Comparison of ENCODE assay signal across 8 cellular contexts in genomic region chr1:225810579-225811538, GRCh38. TPM values are rescaled to one million over a fixed set of nuclear protein-coding genes. Genes with fewer than 3 reads are reported as not detected.
DNase-seq lines count a peak whose midpoint lies in the region; TF ChIP-seq lines count a peak whose summit lies in the region.
"Not testable (repeated sequence)": the region's sequence is repeated elsewhere in the genome, so short reads cannot be mapped to it uniquely, and the experiment has no call there.

No MANE protein-coding gene starts in this region.

- not testable (repeated sequence) for H3K27ac Mint-ChIP-seq in activated T-helper 2 cell treated with anti-CD3 and anti-CD28 coated beads, Interferon-gamma antibody, Interleukin-2, Interleukin-4, amounts not matched to agents 10 μg/mL and 5 μg/mL and 100 μg/mL, durations not matched to agents 14 hours and 24 hours and 36 hours

- not testable (repeated sequence) for H3K36me3 ChIP-seq in HAP-1 (replicated peaks); OCI-LY1 (ENCODE audit: insufficient read depth, low read length); duodenal mucosa (ENCODE audit: control insufficient read depth in 1 of 2, insufficient read depth in 2 of 2, low read length in 2 of 2); iPS-18a (ENCODE audit: control insufficient read depth, low read depth, low read length); muscle layer of duodenum (ENCODE audit: control insufficient read depth in 1 of 2, insufficient read depth in 2 of 2, low read length in 2 of 2); spleen

- H3K27ac ChIP-seq in OCI-LY1 (ENCODE audit: low read depth, low read length, poor library complexity, severe bottlenecking); duodenal mucosa (ENCODE audit: low read depth, low read length); iPS-18a (ENCODE audit: low read length): not testable (repeated sequence)
- H3K27ac ChIP-seq in muscle layer of duodenum (ENCODE audit: low read length), result peak overlapping the region; percentile 23
- peak overlapping the region in 7 of 8 donors; percentile 58 to 90 (median 83) for H3K27ac ChIP-seq in spleen

- H3K9me2 ChIP-seq in OCI-LY1 (ENCODE audit: low read depth, low read length), result not testable (repeated sequence)

- H3K9me3 Mint-ChIP-seq in activated T-helper 2 cell treated with anti-CD3 and anti-CD28 coated beads, Interferon-gamma antibody, Interleukin-2, Interleukin-4, amounts not matched to agents 10 μg/mL and 5 μg/mL and 100 μg/mL, durations not matched to agents 14 hours and 24 hours and 36 hours, result not testable (repeated sequence)

- H3K9me3 ChIP-seq in HAP-1; OCI-LY1 (ENCODE audit: low read length); duodenal mucosa (ENCODE audit: control insufficient read depth in 1 of 2, low read length in 2 of 2); iPS-18a (ENCODE audit: control insufficient read depth, low read depth, low read length); muscle layer of duodenum (ENCODE audit: control insufficient read depth in 1 of 2, low read length in 2 of 2); spleen: not testable (repeated sequence)

- peaks cover 11% of the 10 kb centered on the region for H3K27me3 Mint-ChIP-seq in activated T-helper 2 cell treated with anti-CD3 and anti-CD28 coated beads, Interferon-gamma antibody, Interleukin-2, Interleukin-4, amounts not matched to agents 10 μg/mL and 5 μg/mL and 100 μg/mL, durations not matched to agents 14 hours and 24 hours and 36 hours (ENCODE audit: low read depth)

- in situ Hi-C loops in HAP-1 (cut with MboI; ENCODE audit: low sequenced_read_pairs), result not testable (repeated sequence)

- 20 to 28% (median 23%) methylated on average over 28 to 29 of the region's 29 CpGs for WGBS in spleen, 5 donors

- not testable (repeated sequence) for H3K36me3 Mint-ChIP-seq in activated T-helper 2 cell treated with anti-CD3 and anti-CD28 coated beads, Interferon-gamma antibody, Interleukin-2, Interleukin-4, amounts not matched to agents 10 μg/mL and 5 μg/mL and 100 μg/mL, durations not matched to agents 14 hours and 24 hours and 36 hours (ENCODE audit: low read depth)

- not testable (repeated sequence) for H3K4me1 ChIP-seq in HAP-1; OCI-LY1 (ENCODE audit: insufficient read depth, low read length, severe bottlenecking)
- H3K4me1 ChIP-seq in duodenal mucosa (ENCODE audit: control insufficient read depth in 1 of 2, insufficient read depth in 2 of 2, low read length in 2 of 2) (peaks cover 45% of the 10 kb centered on the region in 2 donors), iPS-18a (ENCODE audit: control insufficient read depth, low read depth, low read length) (peaks cover 13% of the 10 kb centered on the region), muscle layer of duodenum (ENCODE audit: control insufficient read depth in 1 of 2, insufficient read depth in 2 of 2, low read length in 2 of 2) (peaks cover 24 to 44% of the 10 kb centered on the region in 2 donors), spleen (peaks cover 23 to 66% (median 55%) of the 10 kb centered on the region in 6 donors)

- not testable (repeated sequence) for TF ChIP-seq POLR2A in spleen (IDR thresholded peaks at IDR 0.05)

- H3K4me1 Mint-ChIP-seq in activated T-helper 2 cell treated with anti-CD3 and anti-CD28 coated beads, Interferon-gamma antibody, Interleukin-2, Interleukin-4, amounts not matched to agents 10 μg/mL and 5 μg/mL and 100 μg/mL, durations not matched to agents 14 hours and 24 hours and 36 hours (ENCODE audit: low read depth), result not testable (repeated sequence)

- DNase-seq in AG08396 (ENCODE audit: low spot score), result peak; percentile 30
- not testable (repeated sequence) for DNase-seq in HAP-1 (ENCODE audit: low spot score in 2 of 2); activated T-helper 2 cell treated with anti-CD3 and anti-CD28 coated beads, Interferon-gamma antibody, Interleukin-2, Interleukin-4, amounts not matched to agents 10 μg/mL and 5 μg/mL and 100 μg/mL, durations not matched to agents 14 hours and 24 hours and 36 hours (ENCODE audit: low spot score); spleen

- not testable (repeated sequence) for H3K79me2 ChIP-seq in OCI-LY1 (ENCODE audit: insufficient read depth, low read length)

- H3K4me3 Mint-ChIP-seq in activated T-helper 2 cell treated with anti-CD3 and anti-CD28 coated beads, Interferon-gamma antibody, Interleukin-2, Interleukin-4, amounts not matched to agents 10 μg/mL and 5 μg/mL and 100 μg/mL, durations not matched to agents 14 hours and 24 hours and 36 hours (ENCODE audit: low read depth), result peak overlapping the region; percentile 77

- H3K4me3 ChIP-seq in HAP-1, result peak overlapping the region; percentile 55
- H3K4me3 ChIP-seq in OCI-LY1 (ENCODE audit: low read depth, low read length, poor library complexity, severe bottlenecking), result peak overlapping the region; percentile 60
- peak overlapping the region; percentile 70 to 81 for H3K4me3 ChIP-seq in duodenal mucosa (ENCODE audit: low read depth in 1 of 2, low read length in 2 of 2)
- H3K4me3 ChIP-seq in iPS-18a (ENCODE audit: low read length), result peak overlapping the region; percentile 70
- H3K4me3 ChIP-seq in muscle layer of duodenum (ENCODE audit: low read depth in 1 of 2, low read length in 2 of 2), result peak overlapping the region; percentile 69 to 72
- H3K4me3 ChIP-seq in spleen, result peak overlapping the region; percentile 46 to 85 (median 58)

- H3F3A ChIP-seq in OCI-LY1 (ENCODE audit: insufficient read depth, low read length), result not testable (repeated sequence)

- H2AFZ ChIP-seq in OCI-LY1 (ENCODE audit: low read length), result not testable (repeated sequence)

- H3K4me2 ChIP-seq in OCI-LY1 (ENCODE audit: low read length), result peak overlapping the region; percentile 79

- not testable (repeated sequence) for H3K27me3 ChIP-seq in HAP-1 (ENCODE audit: low read depth); OCI-LY1 (ENCODE audit: insufficient read depth, low read length); duodenal mucosa (ENCODE audit: control insufficient read depth in 1 of 2, insufficient read depth in 2 of 2, low read length in 2 of 2); iPS-18a (ENCODE audit: control insufficient read depth, insufficient read depth, low read length); muscle layer of duodenum (ENCODE audit: low read depth, low read length)
- H3K27me3 ChIP-seq in spleen (replicated peaks in 1 of 7), result peaks cover 0 to 15% (median 0%) of the 10 kb centered on the region in 7 donors

- not testable (repeated sequence) for TF ChIP-seq CTCF in OCI-LY1 (IDR thresholded peaks at IDR 0.05; ENCODE audit: low read length); spleen (IDR thresholded peaks at IDR 0.05 in 8 of 11, conservative IDR thresholded peaks at IDR 0.05 in 3 of 11)

- intact Hi-C loops in activated T-helper 2 cell treated with anti-CD3 and anti-CD28 coated beads, Interferon-gamma antibody, Interleukin-2, Interleukin-4, amounts not matched to agents 10 μg/mL and 5 μg/mL and 100 μg/mL, durations not matched to agents 14 hours and 24 hours and 36 hours (cut with micrococcal nuclease), result loop anchor here (5.0 kb wide), 2 partner anchors 34 to 86 kb away; partner anchors contain the start of gene SRP9
- intact Hi-C loops in spleen (cut with DNase I; ENCODE audit: low total_unique reads), result not testable (repeated sequence)

- not testable (repeated sequence) for H4K20me1 ChIP-seq in OCI-LY1 (ENCODE audit: insufficient read depth, low read length)

- H3K9ac ChIP-seq in OCI-LY1 (ENCODE audit: low read length), result not testable (repeated sequence)
- H3K9ac ChIP-seq in duodenal mucosa (ENCODE audit: low read depth in 1 of 2, low read length in 2 of 2) (peak overlapping the region; percentile 27 to 73), iPS-18a (ENCODE audit: low read length) (peak overlapping the region; percentile 42)

RNA-seq across cellular contexts. Expression of gene EPHX1, which starts 0.9 kb away (rescaled TPM):
- total RNA-seq in activated T-helper 2 cell treated with anti-CD3 and anti-CD28 coated beads, Interferon-gamma antibody, Interleukin-2, Interleukin-4, amounts not matched to agents 10 μg/mL and 5 μg/mL and 100 μg/mL, durations not matched to agents 14 hours and 24 hours and 36 hours, result 2.2 and 2.9 TPM in 2 replicates
- total RNA-seq in spleen, result 10 to 100 TPM; 30.1 to 92.8 (median 81.4) TPM
- polyA plus RNA-seq in spleen, result 10 to 100 TPM in 2 of 3 donors, 1 to 10 TPM in 1; 3.9 to 12.2 (median 10.7) TPM

RNA-seq across cellular contexts. Expression of gene SRP9, which starts 33.2 kb away (rescaled TPM):
- 255 and 270 TPM in 2 replicates for total RNA-seq in activated T-helper 2 cell treated with anti-CD3 and anti-CD28 coated beads, Interferon-gamma antibody, Interleukin-2, Interleukin-4, amounts not matched to agents 10 μg/mL and 5 μg/mL and 100 μg/mL, durations not matched to agents 14 hours and 24 hours and 36 hours
- 100 to 1,000 TPM; 145 to 229 (median 159) TPM for total RNA-seq in spleen
- polyA plus RNA-seq in spleen, result 100 to 1,000 TPM; 167 to 269 (median 210) TPM
